In the genomic region with DNA sequence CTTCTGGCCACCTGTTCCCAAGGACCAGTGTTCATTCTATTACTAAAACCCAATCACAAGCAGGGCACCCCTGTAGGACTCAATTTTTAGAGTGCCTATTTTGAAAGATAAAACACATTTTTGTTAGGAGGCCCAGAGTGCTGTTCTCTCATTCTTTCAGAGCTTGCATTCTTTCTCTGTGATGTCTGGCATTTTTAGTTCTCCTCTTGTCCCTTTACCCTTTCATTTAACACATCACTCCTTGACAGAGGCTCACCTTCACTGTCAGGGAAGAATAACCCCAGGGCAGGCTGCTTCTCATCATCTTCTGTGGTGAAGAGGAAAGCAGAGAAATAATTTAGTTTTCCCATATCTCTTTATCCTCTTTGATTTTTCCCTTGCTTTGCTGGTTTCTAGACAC, we compare ENCODE assay signal across 17 cellular contexts.
DNase-seq lines count a peak whose midpoint lies in the region; ATAC-seq and TF ChIP-seq lines count a peak whose summit lies in the region.
"Had no signal": no experiment of that assay in that cellular context is flagged by ENCODE, and none has a peak within 500 bp of the region (broad histone marks: within the 10 kb centered on the region; RNA-seq: fewer than 3 reads in every experiment).

No MANE protein-coding gene starts in this region.

- no peaks in the 10 kb centered on the region for H3K36me3 ChIP-seq in SK-N-SH (replicated peaks in 1 of 2; ENCODE audit: control insufficient read depth in 1 of 2, insufficient read depth in 2 of 2, low read length in 1 of 2)
- no peaks in the 10 kb centered on the region for H3K36me3 ChIP-seq in rectal smooth muscle tissue (ENCODE audit: control insufficient read depth, insufficient read depth, low read length)
- H3K36me3 ChIP-seq: HAP-1 had no signal

- no peaks in the 10 kb centered on the region for H3F3A ChIP-seq in SK-N-SH (replicated peaks; ENCODE audit: insufficient read depth)

- H3K79me2 ChIP-seq in SK-N-SH (ENCODE audit: insufficient read depth): no peaks in the 10 kb centered on the region

- H3K27ac ChIP-seq in SK-N-SH (ENCODE audit: low read depth in 2 of 2, low read length in 1 of 2) (no peak overlapping the region), right cardiac atrium (ENCODE audit: low read length) (peak overlapping the region; percentile 42), rectal smooth muscle tissue (ENCODE audit: low read depth, low read length) (peak overlapping the region; percentile 66)
- H3K27ac ChIP-seq: 22Rv1 had no signal

- H3K4me1 Mint-ChIP-seq in activated CD4-positive, alpha-beta memory T cell treated with anti-CD3 and anti-CD28 coated beads for 36 hours (ENCODE audit: low read depth): no peaks in the 10 kb centered on the region
- H3K4me1 Mint-ChIP-seq: CD14-positive monocyte had no signal

- CTCF ChIA-PET in SK-N-SH (lab: Yijun Ruan, JAX): no interaction called here
- CTCF ChIA-PET in activated CD4-positive, alpha-beta memory T cell treated with anti-CD3 and anti-CD28 coated beads for 36 hours (lab: Charles Lee): no interaction called here

- DNase-seq in SK-N-SH (no peak), right cardiac atrium (no peak), Right ventricle myocardium inferior (ENCODE audit: missing footprints) (no peak)
- no peak for DNase-seq in activated CD4-positive, alpha-beta T cell treated with anti-CD3 and anti-CD28 coated beads, Interleukin-2, amount 50 U/mL, for 48 hours
- DNase-seq in activated CD4-positive, alpha-beta memory T cell treated with anti-CD3 and anti-CD28 coated beads for 36 hours: no peak
- DNase-seq in stimulated activated naive CD8-positive, alpha-beta T cell treated with anti-CD3 and anti-CD28 coated beads, Interleukin-15, Interleukin-2, amounts not matched to agents 100 U/mL and 50 U/mL, for 24 hours: no peak
- DNase-seq: CD8-positive, alpha-beta T cell; COR-L47; DMS153; DMS79 treated with DMSO at 0.1 percent for 48 hours; EL; GDM1 had no signal

- H3K4me3 ChIP-seq in SK-N-SH (ENCODE audit: low read depth in 2 of 2, low read length in 1 of 2) (no peak overlapping the region), right cardiac atrium (ENCODE audit: low read length) (no peak overlapping the region), rectal smooth muscle tissue (ENCODE audit: low read length) (no peak overlapping the region)
- H3K4me3 ChIP-seq: HAP-1 had no signal

- TF ChIP-seq RAD21 in SK-N-SH (IDR thresholded peaks at IDR 0.05; ENCODE audit: low read length): no peak

- H2AFZ ChIP-seq in SK-N-SH (ENCODE audit: low read depth): no peak overlapping the region

- no peak for TF ChIP-seq EP300 in SK-N-SH (IDR thresholded peaks at IDR 0.05; ENCODE audit: borderline replicate concordance in 1 of 2, low read depth in 1 of 2, low read length in 1 of 2)

- no peaks in the 10 kb centered on the region for H3K9me3 ChIP-seq in SK-N-SH
- H3K9me3 ChIP-seq in right cardiac atrium (ENCODE audit: control insufficient read depth, low read length): no peaks in the 10 kb centered on the region
- H3K9me3 ChIP-seq: HAP-1 had no signal

- H3K4me3 Mint-ChIP-seq in activated CD4-positive, alpha-beta memory T cell treated with anti-CD3 and anti-CD28 coated beads for 36 hours: no peak overlapping the region
- H3K4me3 Mint-ChIP-seq: CD14-positive monocyte; CD8-positive, alpha-beta T cell had no signal

- intact Hi-C loops in right cardiac atrium (cut with DNase I) (no loop called here), Right ventricle myocardium inferior (cut with DNase I) (loop anchor here (5.0 kb wide), 1 partner anchor 70 kb away; no protein-coding TSS in a partner anchor)
- intact Hi-C loops in activated CD4-positive, alpha-beta memory T cell treated with anti-CD3 and anti-CD28 coated beads for 36 hours (cut with micrococcal nuclease): no loop called here

- no peaks in the 10 kb centered on the region for H4K20me1 ChIP-seq in SK-N-SH (ENCODE audit: insufficient read depth)

- H3K9me2 ChIP-seq in SK-N-SH: no peaks in the 10 kb centered on the region

- POLR2A ChIA-PET in SK-N-SH (lab: Yijun Ruan, JAX): no interaction called here
- POLR2A ChIA-PET in activated CD4-positive, alpha-beta memory T cell treated with anti-CD3 and anti-CD28 coated beads for 36 hours (lab: Charles Lee): no interaction called here

- H3K9ac ChIP-seq in SK-N-SH (no peak overlapping the region), rectal smooth muscle tissue (ENCODE audit: low read length) (no peak overlapping the region)

- no peaks in the 10 kb centered on the region for H3K36me3 Mint-ChIP-seq in activated CD4-positive, alpha-beta memory T cell treated with anti-CD3 and anti-CD28 coated beads for 36 hours
- H3K36me3 Mint-ChIP-seq: CD14-positive monocyte; CD8-positive, alpha-beta T cell had no signal

- H3K27ac Mint-ChIP-seq in activated CD4-positive, alpha-beta memory T cell treated with anti-CD3 and anti-CD28 coated beads for 36 hours: no peak overlapping the region
- H3K27ac Mint-ChIP-seq: CD8-positive, alpha-beta T cell had no signal

- peaks cover 3% of the 10 kb centered on the region for H3K9me3 Mint-ChIP-seq in activated CD4-positive, alpha-beta memory T cell treated with anti-CD3 and anti-CD28 coated beads for 36 hours
- H3K9me3 Mint-ChIP-seq: CD8-positive, alpha-beta T cell had no signal

- H3K27me3 Mint-ChIP-seq in activated CD4-positive, alpha-beta memory T cell treated with anti-CD3 and anti-CD28 coated beads for 36 hours: no peaks in the 10 kb centered on the region

- TF ChIP-seq CTCF in SK-N-SH (IDR thresholded peaks at IDR 0.05): no peak

- H3K27me3 ChIP-seq in SK-N-SH (ENCODE audit: insufficient read depth): no peaks in the 10 kb centered on the region
- no peaks in the 10 kb centered on the region for H3K27me3 ChIP-seq in right cardiac atrium (ENCODE audit: control insufficient read depth, insufficient read depth)
- no peaks in the 10 kb centered on the region for H3K27me3 ChIP-seq in rectal smooth muscle tissue (ENCODE audit: control insufficient read depth, insufficient read depth, low read length)

- ATAC-seq in SK-N-SH treated with all-trans-retinoic acid at 6 μM for 48 hours: no peak
- ATAC-seq in right cardiac atrium: no peak
- ATAC-seq in Right ventricle myocardium inferior: no peak
- ATAC-seq in stimulated activated naive CD8-positive, alpha-beta T cell treated with anti-CD3 and anti-CD28 coated beads, Interleukin-15, Interleukin-2, amounts not matched to agents 100 U/mL and 50 U/mL, for 24 hours: no peak
- ATAC-seq: CD8-positive, alpha-beta T cell had no signal

- H3K4me2 ChIP-seq in SK-N-SH: no peak overlapping the region

- H3K4me1 ChIP-seq in SK-N-SH (ENCODE audit: control insufficient read depth in 1 of 2, insufficient read depth in 2 of 2, low read depth in 1 of 2, low read length in 1 of 2): no peaks in the 10 kb centered on the region; a peak in 1 of 4 replicates
- H3K4me1 ChIP-seq in right cardiac atrium (ENCODE audit: control insufficient read depth, insufficient read depth, low read length): peaks cover 2% of the 10 kb centered on the region
- peaks cover 7% of the 10 kb centered on the region for H3K4me1 ChIP-seq in rectal smooth muscle tissue (ENCODE audit: control insufficient read depth, insufficient read depth, low read length)
- H3K4me1 ChIP-seq: HAP-1 had no signal

TF ChIP-seq in SK-N-SH treated with all-trans-retinoic acid at 6 μM for 48 hours, 23 proteins besides CTCF, POLR2A, EP300 and RAD21:
- TF ChIP-seq, protein P1, sequence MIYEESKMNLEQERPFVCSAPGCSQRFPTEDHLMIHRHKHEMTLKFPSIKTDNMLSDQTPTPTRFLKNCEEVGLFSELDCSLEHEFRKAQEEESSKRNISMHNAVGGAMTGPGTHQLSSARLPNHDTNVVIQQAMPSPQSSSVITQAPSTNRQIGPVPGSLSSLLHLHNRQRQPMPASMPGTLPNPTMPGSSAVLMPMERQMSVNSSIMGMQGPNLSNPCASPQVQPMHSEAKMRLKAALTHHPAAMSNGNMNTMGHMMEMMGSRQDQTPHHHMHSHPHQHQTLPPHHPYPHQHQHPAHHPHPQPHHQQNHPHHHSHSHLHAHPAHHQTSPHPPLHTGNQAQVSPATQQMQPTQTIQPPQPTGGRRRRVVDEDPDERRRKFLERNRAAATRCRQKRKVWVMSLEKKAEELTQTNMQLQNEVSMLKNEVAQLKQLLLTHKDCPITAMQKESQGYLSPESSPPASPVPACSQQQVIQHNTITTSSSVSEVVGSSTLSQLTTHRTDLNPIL (CRISPR knock-in tag; IDR thresholded peaks at IDR 0.05; ENCODE audit: low read depth): 0 out of 2 replicates have a peak, but pooled peaks have one; percentile 27
- peak; percentile 70 for TF ChIP-seq ISL1 (CRISPR knock-in tag; IDR thresholded peaks at IDR 0.05)
- TF ChIP-seq ZC3H10 (CRISPR knock-in tag; IDR thresholded peaks at IDR 0.05): no peak
- TF ChIP-seq ZNF8 (CRISPR knock-in tag; IDR thresholded peaks at IDR 0.05): no peak

TF ChIP-seq in SK-N-SH, 30 proteins besides CTCF, POLR2A, EP300 and RAD21:
- no peak for TF ChIP-seq SIN3A (IDR thresholded peaks at IDR 0.05; ENCODE audit: borderline replicate concordance, low read depth, low read length)
- no peak for TF ChIP-seq TAF1 (IDR thresholded peaks at IDR 0.05; ENCODE audit: borderline replicate concordance, low read depth, low read length)
- TF ChIP-seq, protein P2, sequence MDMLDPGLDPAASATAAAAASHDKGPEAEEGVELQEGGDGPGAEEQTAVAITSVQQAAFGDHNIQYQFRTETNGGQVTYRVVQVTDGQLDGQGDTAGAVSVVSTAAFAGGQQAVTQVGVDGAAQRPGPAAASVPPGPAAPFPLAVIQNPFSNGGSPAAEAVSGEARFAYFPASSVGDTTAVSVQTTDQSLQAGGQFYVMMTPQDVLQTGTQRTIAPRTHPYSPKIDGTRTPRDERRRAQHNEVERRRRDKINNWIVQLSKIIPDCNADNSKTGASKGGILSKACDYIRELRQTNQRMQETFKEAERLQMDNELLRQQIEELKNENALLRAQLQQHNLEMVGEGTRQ (IDR thresholded peaks at IDR 0.05; ENCODE audit: borderline replicate concordance, low read depth, low read length): no peak
- TF ChIP-seq SMC3 (IDR thresholded peaks at IDR 0.05; ENCODE audit: low read depth, low read length): no peak

Comparison
In these comparisons a context has a peak if more than half of its experiments do, and no peak if none do; other contexts are left out.
1. H3K27ac ChIP-seq: peak in right cardiac atrium (single experiment) and rectal smooth muscle tissue (single experiment); none in SK-N-SH (0 of 2).